ENCODE assay signal across 13 cellular contexts in the genomic region with DNA sequence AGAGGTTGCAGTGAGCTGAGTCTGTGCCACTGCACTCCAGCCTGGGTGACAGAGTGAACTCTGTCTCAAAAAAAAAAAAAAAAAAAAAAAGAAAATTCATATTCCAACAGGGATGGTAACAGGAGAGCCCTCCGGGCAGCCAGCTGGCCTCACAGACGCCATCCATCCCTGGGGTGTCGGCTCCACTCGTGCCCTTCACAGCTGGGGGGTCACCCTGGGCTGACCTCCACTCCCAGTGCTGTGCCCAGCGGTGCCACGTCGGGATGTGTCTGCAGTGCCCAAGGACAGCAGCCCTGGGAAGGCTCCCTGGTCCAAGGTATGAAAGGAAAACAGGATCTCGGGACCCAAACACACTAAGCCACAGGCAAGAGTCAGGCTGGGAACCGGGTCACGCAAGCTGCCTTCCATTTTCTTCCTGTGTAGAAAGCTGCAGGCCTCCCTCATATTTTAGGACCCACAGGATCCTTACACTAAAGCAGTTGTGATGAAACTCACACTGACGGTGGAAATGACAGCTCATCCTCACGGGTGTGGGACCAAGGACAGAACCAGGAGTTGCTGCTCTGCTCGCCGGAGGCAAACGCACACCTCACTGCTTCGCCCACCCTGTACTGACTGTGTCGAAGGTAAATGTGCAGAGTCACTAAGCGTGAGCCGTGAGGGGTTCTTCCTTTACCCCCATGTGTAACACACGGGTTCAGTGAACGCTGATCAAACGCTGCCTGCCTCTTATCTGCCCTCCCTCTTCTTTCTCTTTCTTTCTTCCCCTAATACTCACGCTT. TPM values are rescaled to one million over a fixed set of nuclear protein-coding genes. Genes with fewer than 3 reads are reported as not detected.
DNase-seq lines count a peak whose midpoint lies in the region; ATAC-seq, FAIRE-seq and TF ChIP-seq lines count a peak whose summit lies in the region.
"Had no signal": no experiment of that assay in that cellular context is flagged by ENCODE, and none has a peak within 500 bp of the region (broad histone marks: within the 10 kb centered on the region; RNA-seq: fewer than 3 reads in every experiment).

No MANE protein-coding gene starts in this region.

- H3K4me2 ChIP-seq in A549 = peak overlapping the region; percentile 83

- H3K27ac ChIP-seq in A549 = peak overlapping the region; percentile 76 to 87
- peak overlapping the region; percentile 66 for H3K27ac ChIP-seq in HL-60 (replicated peaks)
- H3K27ac ChIP-seq in mucosa of rectum (ENCODE audit: low read depth in 2 of 2, low read length in 2 of 2) = peak overlapping the region; percentile 92 to 95
- H3K27ac ChIP-seq: epithelial cell of prostate, left lung, uterus had no signal

- H3K27me3 ChIP-seq in HL-60 (ENCODE audit: insufficient read depth, poor library complexity, severe bottlenecking) (no peaks in the 10 kb centered on the region), mucosa of rectum (ENCODE audit: control insufficient read depth in 2 of 2, insufficient read depth in 2 of 2, low read length in 2 of 2) (no peaks in the 10 kb centered on the region)
- H3K27me3 ChIP-seq: uterus had no signal

- peaks cover 0 to 2% of the 10 kb centered on the region in 2 donors for H3K36me3 ChIP-seq in mucosa of rectum (ENCODE audit: control insufficient read depth in 2 of 2, insufficient read depth in 2 of 2, low read length in 2 of 2)
- H3K36me3 ChIP-seq: left lung, uterus had no signal

- no peak overlapping the region for H3K4me3 ChIP-seq in A549
- H3K4me3 ChIP-seq in HL-60 (replicated peaks; ENCODE audit: insufficient read depth, low read length) = no peak overlapping the region
- H3K4me3 ChIP-seq in mucosa of rectum (ENCODE audit: low read length in 2 of 2) = peak overlapping the region; percentile 38 to 41
- H3K4me3 ChIP-seq: left lung, uterus had no signal

- no peaks in the 10 kb centered on the region for H3K9me3 ChIP-seq in A549
- no peaks in the 10 kb centered on the region for H3K9me3 ChIP-seq in mucosa of rectum (ENCODE audit: control insufficient read depth in 2 of 2, low read length in 2 of 2)
- H3K9me3 ChIP-seq: left lung, uterus had no signal

- H3K4me1 ChIP-seq in A549 (peaks cover 64% of the 10 kb centered on the region), mucosa of rectum (ENCODE audit: control insufficient read depth in 2 of 2, insufficient read depth in 2 of 2, low read length in 2 of 2) (peaks cover 86 to 87% of the 10 kb centered on the region in 2 donors)

- WGBS in A549 (ENCODE audit: missing lambda C conversion rate) = 71% methylated on average over 23 of the region's 23 CpGs

- TF ChIP-seq EP300 in A549 (IDR thresholded peaks at IDR 0.05) = no peak

- H3K9me3 Mint-ChIP-seq in activated naive CD4-positive, alpha-beta T cell treated with anti-CD3 and anti-CD28 coated beads, Interleukin-2, amount 50 U/mL, for 72 hours = no peaks in the 10 kb centered on the region

- TF ChIP-seq CTCF in A549 (IDR thresholded peaks at IDR 0.05) (no peak), HL-60 (IDR thresholded peaks at IDR 0.05; ENCODE audit: insufficient read depth, low read length) (no peak)

- peaks cover 0 to 4% of the 10 kb centered on the region in 2 donors for H3K36me3 Mint-ChIP-seq in activated naive CD4-positive, alpha-beta T cell treated with anti-CD3 and anti-CD28 coated beads, Interleukin-2, amount 50 U/mL, for 72 hours

- FAIRE-seq in A549 (lab: Jason Lieb, UNC) = no peak

- CTCF ChIA-PET in A549 (lab: Yijun Ruan, JAX) = interaction anchor here (0.9 to 2.8 kb wide), 3 partner anchors 34 to 184 kb away, joined by 3 to 10 read pairs (median 3); no protein-coding TSS in a partner anchor

- H3K9ac ChIP-seq in mucosa of rectum (ENCODE audit: low read depth in 1 of 2, low read length in 2 of 2) = peak overlapping the region; percentile 41 to 60

- no peak for TF ChIP-seq RAD21 in A549 (conservative IDR thresholded peaks at IDR 0.05 in 1 of 2, IDR thresholded peaks at IDR 0.05 in 1 of 2)

- H3K27ac Mint-ChIP-seq in activated naive CD4-positive, alpha-beta T cell treated with anti-CD3 and anti-CD28 coated beads, Interleukin-2, amount 50 U/mL, for 72 hours = peak overlapping the region; percentile 68 to 84

- TF ChIP-seq POLR2A in A549 (IDR thresholded peaks at IDR 0.05; ENCODE audit: low read length) = no peak

- POLR2A ChIA-PET in A549 (lab: Yijun Ruan, JAX) = no interaction called here

- no peak for DNase-seq in A549 (ENCODE audit: low read depth in 1 of 2, low spot score in 1 of 2)
- peak in 1 of 2 experiments; percentile 25 for DNase-seq in HL-60 (ENCODE audit: low read depth in 1 of 2, low spot score in 1 of 2)
- no peak for DNase-seq in activated naive CD4-positive, alpha-beta T cell treated with anti-CD3 and anti-CD28 coated beads, Interleukin-2, amount 50 U/mL, for 72 hours (ENCODE audit: low spot score in 2 of 2)
- no peak for DNase-seq in epidermal melanocyte (ENCODE audit: insufficient read length, low spot score)
- no peak for DNase-seq in T-helper 9 cell
- DNase-seq: left lung, NCI-H146, SHP77, uterus had no signal

- ATAC-seq in A549 (no peak; a peak in 1 of 6 replicates), GM19463 (IDR thresholded peaks at IDR 0.05; ENCODE audit: unreplicated experiment) (no peak), HG03045 (IDR thresholded peaks at IDR 0.05; ENCODE audit: unreplicated experiment) (no peak)
- ATAC-seq in activated naive CD4-positive, alpha-beta T cell treated with anti-CD3 and anti-CD28 coated beads, Interleukin-2, amount 50 U/mL, for 72 hours = peak in 1 of 2 donors; percentile 42

TF ChIP-seq in A549, 52 proteins besides CTCF, POLR2A, EP300 and RAD21:
- no peak for TF ChIP-seq JUNB (IDR thresholded peaks at IDR 0.05)
- TF ChIP-seq BHLHE40 (IDR thresholded peaks at IDR 0.05; ENCODE audit: low read depth, low read length) = no peak
- no peak for TF ChIP-seq MYC (IDR thresholded peaks at IDR 0.05; ENCODE audit: borderline replicate concordance, low read length)
- TF ChIP-seq, protein P1, sequence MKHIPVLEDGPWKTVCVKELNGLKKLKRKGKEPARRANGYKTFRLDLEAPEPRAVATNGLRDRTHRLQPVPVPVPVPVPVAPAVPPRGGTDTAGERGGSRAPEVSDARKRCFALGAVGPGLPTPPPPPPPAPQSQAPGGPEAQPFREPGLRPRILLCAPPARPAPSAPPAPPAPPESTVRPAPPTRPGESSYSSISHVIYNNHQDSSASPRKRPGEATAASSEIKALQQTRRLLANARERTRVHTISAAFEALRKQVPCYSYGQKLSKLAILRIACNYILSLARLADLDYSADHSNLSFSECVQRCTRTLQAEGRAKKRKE (CRISPR knock-in tag; IDR thresholded peaks at IDR 0.05; ENCODE audit: low read depth) = no peak

RNA-seq across cellular contexts. Expression of gene SLC12A7, which starts 5.3 kb away (rescaled TPM):
- polyA plus RNA-seq in A549 (2011; rRNA removed) (11.2 and 12.3 TPM in 2 replicates), A549 (2017; fragmentation: RNase III; extraction: RNeasy Plus Mini Kit Qiagen cat#74134 plus additional on column Dnase treatment) (18.1 to 22.5 TPM (median 19.5 TPM) in 3 replicates)
- 15.3 and 19.8 TPM in 2 replicates for polyA plus RNA-seq in A549 (2012; cell fraction: cytosol; rRNA removed)
- 79.7 and 103 TPM in 2 replicates for polyA plus RNA-seq in A549 (2012; cell fraction: nucleus; rRNA removed)
- 11.0 and 22.1 TPM in 2 replicates for polyA minus RNA-seq in A549 (2011; rRNA and poly(A)+ RNA removed)
- 10 to 100 TPM; 19.5 to 74.7 TPM for total RNA-seq in activated naive CD4-positive, alpha-beta T cell treated with anti-CD3 and anti-CD28 coated beads, Interleukin-2, amount 50 U/mL, for 72 hours

Comparison
In these comparisons a context has a peak if more than half of its experiments do, and no peak if none do; other contexts are left out.
1. H3K4me3 ChIP-seq: peak in mucosa of rectum (2 of 2); none in A549 (single experiment) and HL-60 (single experiment).
2. Peak in every context shown above with its lines, with median percentiles within 50 percentile points of each other: H3K27ac ChIP-seq.